In the genomic region with DNA sequence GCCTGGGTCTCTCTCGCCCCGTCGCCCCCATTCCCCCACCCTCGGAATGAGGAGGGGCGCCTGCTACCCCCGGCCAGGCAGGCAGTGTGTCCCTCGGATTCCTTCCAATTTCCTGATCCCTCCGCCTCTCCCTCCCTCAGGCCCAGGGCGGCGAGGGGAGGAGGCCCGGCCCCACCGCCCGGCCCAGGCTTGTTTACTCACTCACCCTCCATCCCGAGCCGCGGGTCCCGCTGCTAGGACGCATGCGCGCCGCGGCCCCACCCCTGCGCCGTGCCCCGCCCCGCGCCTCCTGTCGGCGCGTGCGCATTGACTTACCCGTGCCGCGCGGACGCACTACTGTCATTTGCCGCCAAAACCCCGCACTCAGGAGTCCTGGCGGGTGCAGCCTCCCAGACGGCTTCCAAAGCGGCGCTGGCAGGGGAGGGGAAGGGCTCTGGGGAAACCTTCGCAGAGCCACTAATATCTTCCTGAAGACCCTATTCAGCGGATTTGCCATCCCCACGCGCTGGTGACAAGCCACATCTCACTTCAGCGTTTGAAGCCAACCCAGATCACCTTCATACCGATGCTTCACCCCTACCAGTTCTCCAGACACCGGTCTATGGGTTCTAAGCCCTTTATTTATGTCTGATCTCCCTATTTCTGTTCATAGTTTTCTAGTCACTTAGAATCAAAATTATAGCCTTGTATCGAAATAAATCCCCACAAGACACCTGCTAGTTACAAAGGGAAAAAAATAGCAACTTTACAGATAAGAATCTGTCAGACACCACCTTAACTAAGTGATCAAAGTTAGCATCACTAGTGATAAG, we compare ENCODE assay signal across 1 cellular context.
TF ChIP-seq lines count a peak whose summit lies in the region.

A gene (minus strand): TSS at position 235 of the 812 bp plus-strand sequence. CDS start 16,099 bp downstream, outside the sequence.

TF ChIP-seq in GM12878, 131 proteins besides CTCF, POLR2A, EP300 and RAD21 (continued from another document):
- TF ChIP-seq, protein P1, sequence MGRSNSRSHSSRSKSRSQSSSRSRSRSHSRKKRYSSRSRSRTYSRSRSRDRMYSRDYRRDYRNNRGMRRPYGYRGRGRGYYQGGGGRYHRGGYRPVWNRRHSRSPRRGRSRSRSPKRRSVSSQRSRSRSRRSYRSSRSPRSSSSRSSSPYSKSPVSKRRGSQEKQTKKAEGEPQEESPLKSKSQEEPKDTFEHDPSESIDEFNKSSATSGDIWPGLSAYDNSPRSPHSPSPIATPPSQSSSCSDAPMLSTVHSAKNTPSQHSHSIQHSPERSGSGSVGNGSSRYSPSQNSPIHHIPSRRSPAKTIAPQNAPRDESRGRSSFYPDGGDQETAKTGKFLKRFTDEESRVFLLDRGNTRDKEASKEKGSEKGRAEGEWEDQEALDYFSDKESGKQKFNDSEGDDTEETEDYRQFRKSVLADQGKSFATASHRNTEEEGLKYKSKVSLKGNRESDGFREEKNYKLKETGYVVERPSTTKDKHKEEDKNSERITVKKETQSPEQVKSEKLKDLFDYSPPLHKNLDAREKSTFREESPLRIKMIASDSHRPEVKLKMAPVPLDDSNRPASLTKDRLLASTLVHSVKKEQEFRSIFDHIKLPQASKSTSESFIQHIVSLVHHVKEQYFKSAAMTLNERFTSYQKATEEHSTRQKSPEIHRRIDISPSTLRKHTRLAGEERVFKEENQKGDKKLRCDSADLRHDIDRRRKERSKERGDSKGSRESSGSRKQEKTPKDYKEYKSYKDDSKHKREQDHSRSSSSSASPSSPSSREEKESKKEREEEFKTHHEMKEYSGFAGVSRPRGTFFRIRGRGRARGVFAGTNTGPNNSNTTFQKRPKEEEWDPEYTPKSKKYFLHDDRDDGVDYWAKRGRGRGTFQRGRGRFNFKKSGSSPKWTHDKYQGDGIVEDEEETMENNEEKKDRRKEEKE (IDR thresholded peaks at IDR 0.05) = no peak
- peak; percentile 75 for TF ChIP-seq IKZF1 (conservative IDR thresholded peaks at IDR 0.05)
- TF ChIP-seq, protein P2, sequence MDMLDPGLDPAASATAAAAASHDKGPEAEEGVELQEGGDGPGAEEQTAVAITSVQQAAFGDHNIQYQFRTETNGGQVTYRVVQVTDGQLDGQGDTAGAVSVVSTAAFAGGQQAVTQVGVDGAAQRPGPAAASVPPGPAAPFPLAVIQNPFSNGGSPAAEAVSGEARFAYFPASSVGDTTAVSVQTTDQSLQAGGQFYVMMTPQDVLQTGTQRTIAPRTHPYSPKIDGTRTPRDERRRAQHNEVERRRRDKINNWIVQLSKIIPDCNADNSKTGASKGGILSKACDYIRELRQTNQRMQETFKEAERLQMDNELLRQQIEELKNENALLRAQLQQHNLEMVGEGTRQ (IDR thresholded peaks at IDR 0.05; ENCODE audit: borderline replicate concordance, low read depth, low read length) = no peak
- TF ChIP-seq YY1 (IDR thresholded peaks at IDR 0.05; ENCODE audit: low read depth, low read length) = peak; percentile 39; the same call in 1 of the 2 replicates
- TF ChIP-seq, protein P3, sequence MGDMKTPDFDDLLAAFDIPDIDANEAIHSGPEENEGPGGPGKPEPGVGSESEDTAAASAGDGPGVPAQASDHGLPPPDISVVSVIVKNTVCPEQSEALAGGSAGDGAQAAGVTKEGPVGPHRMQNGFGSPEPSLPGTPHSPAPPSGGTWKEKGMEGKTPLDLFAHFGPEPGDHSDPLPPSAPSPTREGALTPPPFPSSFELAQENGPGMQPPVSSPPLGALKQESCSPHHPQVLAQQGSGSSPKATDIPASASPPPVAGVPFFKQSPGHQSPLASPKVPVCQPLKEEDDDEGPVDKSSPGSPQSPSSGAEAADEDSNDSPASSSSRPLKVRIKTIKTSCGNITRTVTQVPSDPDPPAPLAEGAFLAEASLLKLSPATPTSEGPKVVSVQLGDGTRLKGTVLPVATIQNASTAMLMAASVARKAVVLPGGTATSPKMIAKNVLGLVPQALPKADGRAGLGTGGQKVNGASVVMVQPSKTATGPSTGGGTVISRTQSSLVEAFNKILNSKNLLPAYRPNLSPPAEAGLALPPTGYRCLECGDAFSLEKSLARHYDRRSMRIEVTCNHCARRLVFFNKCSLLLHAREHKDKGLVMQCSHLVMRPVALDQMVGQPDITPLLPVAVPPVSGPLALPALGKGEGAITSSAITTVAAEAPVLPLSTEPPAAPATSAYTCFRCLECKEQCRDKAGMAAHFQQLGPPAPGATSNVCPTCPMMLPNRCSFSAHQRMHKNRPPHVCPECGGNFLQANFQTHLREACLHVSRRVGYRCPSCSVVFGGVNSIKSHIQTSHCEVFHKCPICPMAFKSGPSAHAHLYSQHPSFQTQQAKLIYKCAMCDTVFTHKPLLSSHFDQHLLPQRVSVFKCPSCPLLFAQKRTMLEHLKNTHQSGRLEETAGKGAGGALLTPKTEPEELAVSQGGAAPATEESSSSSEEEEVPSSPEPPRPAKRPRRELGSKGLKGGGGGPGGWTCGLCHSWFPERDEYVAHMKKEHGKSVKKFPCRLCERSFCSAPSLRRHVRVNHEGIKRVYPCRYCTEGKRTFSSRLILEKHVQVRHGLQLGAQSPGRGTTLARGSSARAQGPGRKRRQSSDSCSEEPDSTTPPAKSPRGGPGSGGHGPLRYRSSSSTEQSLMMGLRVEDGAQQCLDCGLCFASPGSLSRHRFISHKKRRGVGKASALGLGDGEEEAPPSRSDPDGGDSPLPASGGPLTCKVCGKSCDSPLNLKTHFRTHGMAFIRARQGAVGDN (IDR thresholded peaks at IDR 0.05) = peak; percentile 92
- peak; percentile 80 to 91; a peak in 3 of 4 replicates for TF ChIP-seq BHLHE40 (IDR thresholded peaks at IDR 0.05; ENCODE audit: borderline replicate concordance in 1 of 2, low read depth in 2 of 2, low read length in 1 of 2)
- TF ChIP-seq IKZF2 (IDR thresholded peaks at IDR 0.05) = peak in 1 of 2 experiments; percentile 20; a peak in 1 of 4 replicates
- no peak for TF ChIP-seq NR2C2 (IDR thresholded peaks at IDR 0.05; ENCODE audit: borderline replicate concordance, control insufficient read depth, insufficient read length, low read depth)
- TF ChIP-seq NRF1 (conservative IDR thresholded peaks at IDR 0.05; ENCODE audit: low read depth, low read length) = peak; percentile 76
TF ChIP-seq in GM12878: peak in this region for 15.
